Comparison of ENCODE assay signal across 1 cellular context in genomic region chr2:54330226-54331094, GRCh38.
A peak's percentile ranks its signal among the peaks of the same experiment; 100 is the strongest.
TF ChIP-seq lines count a peak whose summit lies in the region.

No MANE protein-coding gene starts in this region.

TF ChIP-seq in K562, 482 proteins besides CTCF, POLR2A, EP300 and RAD21 (continued from another document and continues in another):
- TF ChIP-seq, protein P1, sequence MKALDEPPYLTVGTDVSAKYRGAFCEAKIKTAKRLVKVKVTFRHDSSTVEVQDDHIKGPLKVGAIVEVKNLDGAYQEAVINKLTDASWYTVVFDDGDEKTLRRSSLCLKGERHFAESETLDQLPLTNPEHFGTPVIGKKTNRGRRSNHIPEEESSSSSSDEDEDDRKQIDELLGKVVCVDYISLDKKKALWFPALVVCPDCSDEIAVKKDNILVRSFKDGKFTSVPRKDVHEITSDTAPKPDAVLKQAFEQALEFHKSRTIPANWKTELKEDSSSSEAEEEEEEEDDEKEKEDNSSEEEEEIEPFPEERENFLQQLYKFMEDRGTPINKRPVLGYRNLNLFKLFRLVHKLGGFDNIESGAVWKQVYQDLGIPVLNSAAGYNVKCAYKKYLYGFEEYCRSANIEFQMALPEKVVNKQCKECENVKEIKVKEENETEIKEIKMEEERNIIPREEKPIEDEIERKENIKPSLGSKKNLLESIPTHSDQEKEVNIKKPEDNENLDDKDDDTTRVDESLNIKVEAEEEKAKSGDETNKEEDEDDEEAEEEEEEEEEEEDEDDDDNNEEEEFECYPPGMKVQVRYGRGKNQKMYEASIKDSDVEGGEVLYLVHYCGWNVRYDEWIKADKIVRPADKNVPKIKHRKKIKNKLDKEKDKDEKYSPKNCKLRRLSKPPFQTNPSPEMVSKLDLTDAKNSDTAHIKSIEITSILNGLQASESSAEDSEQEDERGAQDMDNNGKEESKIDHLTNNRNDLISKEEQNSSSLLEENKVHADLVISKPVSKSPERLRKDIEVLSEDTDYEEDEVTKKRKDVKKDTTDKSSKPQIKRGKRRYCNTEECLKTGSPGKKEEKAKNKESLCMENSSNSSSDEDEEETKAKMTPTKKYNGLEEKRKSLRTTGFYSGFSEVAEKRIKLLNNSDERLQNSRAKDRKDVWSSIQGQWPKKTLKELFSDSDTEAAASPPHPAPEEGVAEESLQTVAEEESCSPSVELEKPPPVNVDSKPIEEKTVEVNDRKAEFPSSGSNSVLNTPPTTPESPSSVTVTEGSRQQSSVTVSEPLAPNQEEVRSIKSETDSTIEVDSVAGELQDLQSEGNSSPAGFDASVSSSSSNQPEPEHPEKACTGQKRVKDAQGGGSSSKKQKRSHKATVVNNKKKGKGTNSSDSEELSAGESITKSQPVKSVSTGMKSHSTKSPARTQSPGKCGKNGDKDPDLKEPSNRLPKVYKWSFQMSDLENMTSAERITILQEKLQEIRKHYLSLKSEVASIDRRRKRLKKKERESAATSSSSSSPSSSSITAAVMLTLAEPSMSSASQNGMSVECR (CRISPR knock-in tag; IDR thresholded peaks at IDR 0.05), result no peak
- TF ChIP-seq PHB (CRISPR knock-in tag; IDR thresholded peaks at IDR 0.05) (no peak), BCOR (IDR thresholded peaks at IDR 0.05) (no peak), GABPB1 (CRISPR knock-in tag; IDR thresholded peaks at IDR 0.05) (no peak), EGR1 (conservative IDR thresholded peaks at IDR 0.05) (0 out of 2 replicates have a peak, but pooled peaks have one; percentile 22), EZH2 (IDR thresholded peaks at IDR 0.05; ENCODE audit: borderline replicate concordance, low read depth, low read length) (no peak), CHD7 (IDR thresholded peaks at IDR 0.05; ENCODE audit: low read depth, low read length) (no peak)
- TF ChIP-seq, protein P2, sequence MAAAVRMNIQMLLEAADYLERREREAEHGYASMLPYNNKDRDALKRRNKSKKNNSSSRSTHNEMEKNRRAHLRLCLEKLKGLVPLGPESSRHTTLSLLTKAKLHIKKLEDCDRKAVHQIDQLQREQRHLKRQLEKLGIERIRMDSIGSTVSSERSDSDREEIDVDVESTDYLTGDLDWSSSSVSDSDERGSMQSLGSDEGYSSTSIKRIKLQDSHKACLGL (CRISPR knock-in tag; IDR thresholded peaks at IDR 0.05; ENCODE audit: borderline replicate concordance, poor library complexity, severe bottlenecking), result no peak
- TF ChIP-seq, protein P3, sequence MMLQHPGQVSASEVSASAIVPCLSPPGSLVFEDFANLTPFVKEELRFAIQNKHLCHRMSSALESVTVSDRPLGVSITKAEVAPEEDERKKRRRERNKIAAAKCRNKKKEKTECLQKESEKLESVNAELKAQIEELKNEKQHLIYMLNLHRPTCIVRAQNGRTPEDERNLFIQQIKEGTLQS (IDR thresholded peaks at IDR 0.05), result no peak
- TF ChIP-seq, protein P3 (CRISPR knock-in tag; conservative IDR thresholded peaks at IDR 0.05), result 0 out of 2 replicates have a peak, but pooled peaks have one; percentile 58
- TF ChIP-seq, protein P4, sequence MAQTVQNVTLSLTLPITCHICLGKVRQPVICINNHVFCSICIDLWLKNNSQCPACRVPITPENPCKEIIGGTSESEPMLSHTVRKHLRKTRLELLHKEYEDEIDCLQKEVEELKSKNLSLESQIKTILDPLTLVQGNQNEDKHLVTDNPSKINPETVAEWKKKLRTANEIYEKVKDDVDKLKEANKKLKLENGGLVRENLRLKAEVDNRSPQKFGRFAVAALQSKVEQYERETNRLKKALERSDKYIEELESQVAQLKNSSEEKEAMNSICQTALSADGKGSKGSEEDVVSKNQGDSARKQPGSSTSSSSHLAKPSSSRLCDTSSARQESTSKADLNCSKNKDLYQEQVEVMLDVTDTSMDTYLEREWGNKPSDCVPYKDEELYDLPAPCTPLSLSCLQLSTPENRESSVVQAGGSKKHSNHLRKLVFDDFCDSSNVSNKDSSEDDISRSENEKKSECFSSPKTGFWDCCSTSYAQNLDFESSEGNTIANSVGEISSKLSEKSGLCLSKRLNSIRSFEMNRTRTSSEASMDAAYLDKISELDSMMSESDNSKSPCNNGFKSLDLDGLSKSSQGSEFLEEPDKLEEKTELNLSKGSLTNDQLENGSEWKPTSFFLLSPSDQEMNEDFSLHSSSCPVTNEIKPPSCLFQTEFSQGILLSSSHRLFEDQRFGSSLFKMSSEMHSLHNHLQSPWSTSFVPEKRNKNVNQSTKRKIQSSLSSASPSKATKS (CRISPR knock-in tag; IDR thresholded peaks at IDR 0.05), result no peak
- TF ChIP-seq, protein P5, sequence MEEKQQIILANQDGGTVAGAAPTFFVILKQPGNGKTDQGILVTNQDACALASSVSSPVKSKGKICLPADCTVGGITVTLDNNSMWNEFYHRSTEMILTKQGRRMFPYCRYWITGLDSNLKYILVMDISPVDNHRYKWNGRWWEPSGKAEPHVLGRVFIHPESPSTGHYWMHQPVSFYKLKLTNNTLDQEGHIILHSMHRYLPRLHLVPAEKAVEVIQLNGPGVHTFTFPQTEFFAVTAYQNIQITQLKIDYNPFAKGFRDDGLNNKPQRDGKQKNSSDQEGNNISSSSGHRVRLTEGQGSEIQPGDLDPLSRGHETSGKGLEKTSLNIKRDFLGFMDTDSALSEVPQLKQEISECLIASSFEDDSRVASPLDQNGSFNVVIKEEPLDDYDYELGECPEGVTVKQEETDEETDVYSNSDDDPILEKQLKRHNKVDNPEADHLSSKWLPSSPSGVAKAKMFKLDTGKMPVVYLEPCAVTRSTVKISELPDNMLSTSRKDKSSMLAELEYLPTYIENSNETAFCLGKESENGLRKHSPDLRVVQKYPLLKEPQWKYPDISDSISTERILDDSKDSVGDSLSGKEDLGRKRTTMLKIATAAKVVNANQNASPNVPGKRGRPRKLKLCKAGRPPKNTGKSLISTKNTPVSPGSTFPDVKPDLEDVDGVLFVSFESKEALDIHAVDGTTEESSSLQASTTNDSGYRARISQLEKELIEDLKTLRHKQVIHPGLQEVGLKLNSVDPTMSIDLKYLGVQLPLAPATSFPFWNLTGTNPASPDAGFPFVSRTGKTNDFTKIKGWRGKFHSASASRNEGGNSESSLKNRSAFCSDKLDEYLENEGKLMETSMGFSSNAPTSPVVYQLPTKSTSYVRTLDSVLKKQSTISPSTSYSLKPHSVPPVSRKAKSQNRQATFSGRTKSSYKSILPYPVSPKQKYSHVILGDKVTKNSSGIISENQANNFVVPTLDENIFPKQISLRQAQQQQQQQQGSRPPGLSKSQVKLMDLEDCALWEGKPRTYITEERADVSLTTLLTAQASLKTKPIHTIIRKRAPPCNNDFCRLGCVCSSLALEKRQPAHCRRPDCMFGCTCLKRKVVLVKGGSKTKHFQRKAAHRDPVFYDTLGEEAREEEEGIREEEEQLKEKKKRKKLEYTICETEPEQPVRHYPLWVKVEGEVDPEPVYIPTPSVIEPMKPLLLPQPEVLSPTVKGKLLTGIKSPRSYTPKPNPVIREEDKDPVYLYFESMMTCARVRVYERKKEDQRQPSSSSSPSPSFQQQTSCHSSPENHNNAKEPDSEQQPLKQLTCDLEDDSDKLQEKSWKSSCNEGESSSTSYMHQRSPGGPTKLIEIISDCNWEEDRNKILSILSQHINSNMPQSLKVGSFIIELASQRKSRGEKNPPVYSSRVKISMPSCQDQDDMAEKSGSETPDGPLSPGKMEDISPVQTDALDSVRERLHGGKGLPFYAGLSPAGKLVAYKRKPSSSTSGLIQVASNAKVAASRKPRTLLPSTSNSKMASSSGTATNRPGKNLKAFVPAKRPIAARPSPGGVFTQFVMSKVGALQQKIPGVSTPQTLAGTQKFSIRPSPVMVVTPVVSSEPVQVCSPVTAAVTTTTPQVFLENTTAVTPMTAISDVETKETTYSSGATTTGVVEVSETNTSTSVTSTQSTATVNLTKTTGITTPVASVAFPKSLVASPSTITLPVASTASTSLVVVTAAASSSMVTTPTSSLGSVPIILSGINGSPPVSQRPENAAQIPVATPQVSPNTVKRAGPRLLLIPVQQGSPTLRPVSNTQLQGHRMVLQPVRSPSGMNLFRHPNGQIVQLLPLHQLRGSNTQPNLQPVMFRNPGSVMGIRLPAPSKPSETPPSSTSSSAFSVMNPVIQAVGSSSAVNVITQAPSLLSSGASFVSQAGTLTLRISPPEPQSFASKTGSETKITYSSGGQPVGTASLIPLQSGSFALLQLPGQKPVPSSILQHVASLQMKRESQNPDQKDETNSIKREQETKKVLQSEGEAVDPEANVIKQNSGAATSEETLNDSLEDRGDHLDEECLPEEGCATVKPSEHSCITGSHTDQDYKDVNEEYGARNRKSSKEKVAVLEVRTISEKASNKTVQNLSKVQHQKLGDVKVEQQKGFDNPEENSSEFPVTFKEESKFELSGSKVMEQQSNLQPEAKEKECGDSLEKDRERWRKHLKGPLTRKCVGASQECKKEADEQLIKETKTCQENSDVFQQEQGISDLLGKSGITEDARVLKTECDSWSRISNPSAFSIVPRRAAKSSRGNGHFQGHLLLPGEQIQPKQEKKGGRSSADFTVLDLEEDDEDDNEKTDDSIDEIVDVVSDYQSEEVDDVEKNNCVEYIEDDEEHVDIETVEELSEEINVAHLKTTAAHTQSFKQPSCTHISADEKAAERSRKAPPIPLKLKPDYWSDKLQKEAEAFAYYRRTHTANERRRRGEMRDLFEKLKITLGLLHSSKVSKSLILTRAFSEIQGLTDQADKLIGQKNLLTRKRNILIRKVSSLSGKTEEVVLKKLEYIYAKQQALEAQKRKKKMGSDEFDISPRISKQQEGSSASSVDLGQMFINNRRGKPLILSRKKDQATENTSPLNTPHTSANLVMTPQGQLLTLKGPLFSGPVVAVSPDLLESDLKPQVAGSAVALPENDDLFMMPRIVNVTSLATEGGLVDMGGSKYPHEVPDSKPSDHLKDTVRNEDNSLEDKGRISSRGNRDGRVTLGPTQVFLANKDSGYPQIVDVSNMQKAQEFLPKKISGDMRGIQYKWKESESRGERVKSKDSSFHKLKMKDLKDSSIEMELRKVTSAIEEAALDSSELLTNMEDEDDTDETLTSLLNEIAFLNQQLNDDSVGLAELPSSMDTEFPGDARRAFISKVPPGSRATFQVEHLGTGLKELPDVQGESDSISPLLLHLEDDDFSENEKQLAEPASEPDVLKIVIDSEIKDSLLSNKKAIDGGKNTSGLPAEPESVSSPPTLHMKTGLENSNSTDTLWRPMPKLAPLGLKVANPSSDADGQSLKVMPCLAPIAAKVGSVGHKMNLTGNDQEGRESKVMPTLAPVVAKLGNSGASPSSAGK (IDR thresholded peaks at IDR 0.05), result peak; percentile 99
